ENCODE assay signal across 6 cellular contexts in the genomic region with DNA sequence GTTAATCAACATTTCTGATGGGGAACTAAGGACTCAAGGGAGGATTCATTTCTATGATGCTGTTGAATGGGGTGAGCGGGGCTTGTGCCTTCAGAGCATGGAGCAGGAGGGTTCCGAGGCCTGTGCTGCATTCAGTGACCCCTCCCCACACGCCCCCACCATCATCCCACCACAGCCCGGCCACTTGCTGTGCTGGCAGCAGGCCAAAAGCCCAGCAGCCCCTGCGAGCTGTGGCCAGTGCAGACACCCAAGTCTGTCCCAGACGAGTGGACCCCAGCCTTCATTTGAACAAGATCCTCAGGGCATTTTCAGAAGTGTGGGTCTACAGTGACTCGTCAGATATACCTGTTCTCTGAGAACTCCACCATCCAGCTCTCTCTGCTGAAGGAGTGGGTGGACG.
"Had no signal": no experiment of that assay in that cellular context is flagged by ENCODE, and none has a peak within 500 bp of the region (broad histone marks: within the 10 kb centered on the region; RNA-seq: fewer than 3 reads in every experiment).

No MANE protein-coding gene starts in this region.

- H3K4me3 Mint-ChIP-seq: IgD-negative memory B cell had no signal

- H3K4me1 Mint-ChIP-seq: IgD-negative memory B cell had no signal

- H3K27ac ChIP-seq: HL-60 had no signal

- FAIRE-seq: HepG2, HTR-8/SVneo had no signal

- DNase-seq: IMR-90, KBM-7 had no signal

- ATAC-seq: HepG2 had no signal
